Comparison of ENCODE assay signal across 8 cellular contexts in the genomic region with DNA sequence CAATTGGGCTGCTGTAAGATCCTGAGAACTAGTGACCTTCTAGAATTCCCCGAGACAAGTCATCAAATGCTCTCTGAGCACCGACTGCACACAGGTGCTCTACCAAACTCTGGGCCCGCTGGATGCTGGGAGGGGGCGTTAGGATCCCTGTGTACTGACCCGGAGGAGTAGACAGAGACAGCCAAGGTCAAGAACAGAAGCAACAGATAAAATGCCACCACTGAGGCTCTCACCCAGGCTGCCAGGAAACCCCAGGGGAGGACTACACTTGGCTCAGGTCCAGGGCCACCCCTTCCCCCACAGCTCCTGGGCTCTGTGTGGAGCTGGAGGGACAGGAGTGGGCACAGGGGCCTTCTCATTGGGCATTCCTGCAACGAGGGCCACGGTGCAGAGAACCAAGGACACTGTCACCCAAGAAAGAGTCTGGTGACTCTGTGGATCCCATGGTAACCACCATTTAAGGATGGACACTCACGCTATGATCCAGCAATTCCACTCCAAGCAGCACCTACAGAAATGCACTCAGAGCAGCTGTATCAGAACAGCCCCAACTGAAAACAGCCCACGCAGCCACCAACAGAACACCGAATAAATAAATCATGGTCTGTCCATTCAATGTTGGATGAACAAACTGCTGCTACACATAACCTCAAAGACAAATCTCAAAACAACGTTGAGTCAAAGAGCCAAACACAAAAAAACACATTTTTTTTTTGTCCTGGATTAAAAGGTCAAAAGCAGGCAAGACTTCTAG. TPM values are rescaled to one million over a fixed set of nuclear protein-coding genes. Genes with fewer than 3 reads are reported as not detected.
DNase-seq lines count a peak whose midpoint lies in the region; TF ChIP-seq lines count a peak whose summit lies in the region.

No MANE protein-coding gene starts in this region.

- H3K79me2 ChIP-seq in H9 (ENCODE audit: insufficient read depth, low read length), result peaks cover 22% of the 10 kb centered on the region; the same call in 1 of the 2 replicates

- no peak overlapping the region for H3K23ac ChIP-seq in H9 (ENCODE audit: insufficient read length, low read depth, low read length)

- H3K27me3 ChIP-seq in HUES64 (ENCODE audit: insufficient read depth, low read length) (no peaks in the 10 kb centered on the region), testis (no peaks in the 10 kb centered on the region), H9 (ENCODE audit: insufficient read depth, low read length) (no peaks in the 10 kb centered on the region)

- H2BK12ac ChIP-seq in H9 (ENCODE audit: insufficient read length, low read depth, low read length), result no peak overlapping the region

- H3K14ac ChIP-seq in H9 (ENCODE audit: insufficient read depth, low read length), result no peak overlapping the region; the same call in 1 of the 2 replicates

- H4K8ac ChIP-seq in H9 (replicated peaks; ENCODE audit: insufficient read length, low read depth, low read length), result no peak overlapping the region

- H3K23me2 ChIP-seq in H9 (ENCODE audit: insufficient read length, low read depth, low read length, poor library complexity, severe bottlenecking), result no peaks in the 10 kb centered on the region

- H3K36me3 ChIP-seq in HUES64 (ENCODE audit: insufficient read depth, low read length), result no peaks in the 10 kb centered on the region
- H3K36me3 ChIP-seq in testis (ENCODE audit: low read depth, missing control alignments), result no peaks in the 10 kb centered on the region

- H3K9me3 Mint-ChIP-seq in activated naive CD4-positive, alpha-beta T cell treated with anti-CD3 and anti-CD28 coated beads for 36 hours, result no peaks in the 10 kb centered on the region
- no peaks in the 10 kb centered on the region for H3K9me3 Mint-ChIP-seq in chondrocyte (ENCODE audit: low read depth)
- H3K9me3 Mint-ChIP-seq in H9, result no peaks in the 10 kb centered on the region

- peaks cover 6% of the 10 kb centered on the region for H3K79me1 ChIP-seq in H9 (ENCODE audit: insufficient read depth, low read depth, low read length, poor library complexity, severe bottlenecking)

- CTCF ChIA-PET in activated naive CD4-positive, alpha-beta T cell treated with anti-CD3 and anti-CD28 coated beads for 36 hours (lab: Charles Lee), result no interaction called here

- no peak overlapping the region for H4K5ac ChIP-seq in H9 (ENCODE audit: insufficient read length, low read depth, low read length)

- H3K4ac ChIP-seq in H9 (ENCODE audit: low read depth, low read length), result no peak overlapping the region

- H3K4me3 ChIP-seq in HUES64 (ENCODE audit: low read length), result no peak overlapping the region
- H3K4me3 ChIP-seq in testis, result no peak overlapping the region

- no peak overlapping the region for H3K18ac ChIP-seq in H9 (ENCODE audit: insufficient read length, low read depth, low read length)

- peaks cover 3% of the 10 kb centered on the region for H3K36me3 Mint-ChIP-seq in activated naive CD4-positive, alpha-beta T cell treated with anti-CD3 and anti-CD28 coated beads for 36 hours (ENCODE audit: low read depth)
- no peaks in the 10 kb centered on the region for H3K36me3 Mint-ChIP-seq in chondrocyte (ENCODE audit: low read depth)
- peaks cover 0 to 4% (median 0%) of the 10 kb centered on the region in 3 experiments; a peak in 2 of 7 replicates for H3K36me3 Mint-ChIP-seq in H9 (ENCODE audit: insufficient read depth in 1 of 3, low read depth in 3 of 3)

- peak overlapping the region; percentile 82 for H3K27ac Mint-ChIP-seq in activated naive CD4-positive, alpha-beta T cell treated with anti-CD3 and anti-CD28 coated beads for 36 hours
- H3K27ac Mint-ChIP-seq in chondrocyte (ENCODE audit: unreplicated experiment) (peak overlapping the region; percentile 1), H9 (no peak overlapping the region; a peak in 1 of 7 replicates)

- no peak overlapping the region for H2BK15ac ChIP-seq in H9 (ENCODE audit: low read depth, low read length)

- intact Hi-C loops in activated naive CD4-positive, alpha-beta T cell treated with anti-CD3 and anti-CD28 coated beads for 36 hours (cut with micrococcal nuclease), result loop anchor here (1.0 to 5.0 kb wide), 5 partner anchors 39 to 512 kb away; partner anchors contain the start of genes HAUS8, MED26, MYO9B and SMIM7
- intact Hi-C loops in testis (cut with DNase I; ENCODE audit: low total_unique reads), result no loop called here

- no peak overlapping the region for H4K91ac ChIP-seq in H9 (ENCODE audit: insufficient read length, low read depth, low read length)

- WGBS in HUES64, result 91% methylated on average over 11 of the region's 11 CpGs
- WGBS in testis, 2 donors, result 41 to 53% methylated on average over 5 to 11 of the region's 11 CpGs
- WGBS in H9 (ENCODE audit: extremely low coverage, insufficient read length, low lambda C conversion rate), result no CpG with 5 or more reads among the region's 11 CpGs

- DNase-seq in activated naive CD4-positive, alpha-beta T cell treated with anti-CD3 and anti-CD28 coated beads for 36 hours, result no peak
- DNase-seq in activated naive CD4-positive, alpha-beta T cell treated with Interleukin-2 at 50 U/mL for 16 hours, result no peak
- DNase-seq in chondrocyte (ENCODE audit: low spot score) (no peak), testis (peak; percentile 65), glomerular visceral epithelial cell (ENCODE audit: extremely low spot score) (no peak), DMS53 (lab: John Stamatoyannopoulos, UW) (no peak), H9 (no peak)

- H3K9me3 ChIP-seq in HUES64 (ENCODE audit: insufficient read depth, low read depth, low read length) (no peaks in the 10 kb centered on the region), testis (no peaks in the 10 kb centered on the region), H9 (ENCODE audit: control insufficient read depth, low read depth, low read length) (no peaks in the 10 kb centered on the region)

- no peak overlapping the region for H3T11ph ChIP-seq in H9 (ENCODE audit: low read length)

- no peak overlapping the region for H3K56ac ChIP-seq in H9 (ENCODE audit: insufficient read length, low read depth, low read length)

- no peak overlapping the region for H2AFZ ChIP-seq in H9 (ENCODE audit: low read length)

- no peak overlapping the region for H2BK5ac ChIP-seq in H9 (ENCODE audit: insufficient read length, low read length)

- TF ChIP-seq POLR2A in testis (IDR thresholded peaks at IDR 0.05), result no peak

- no peaks in the 10 kb centered on the region for H3K27me3 Mint-ChIP-seq in activated naive CD4-positive, alpha-beta T cell treated with anti-CD3 and anti-CD28 coated beads for 36 hours (ENCODE audit: low read depth)
- no peaks in the 10 kb centered on the region for H3K27me3 Mint-ChIP-seq in chondrocyte (ENCODE audit: low read depth)
- no peaks in the 10 kb centered on the region for H3K27me3 Mint-ChIP-seq in H9 (ENCODE audit: low read depth)

- TF ChIP-seq CTCF in chondrocyte (IDR thresholded peaks at IDR 0.05) (no peak), testis (IDR thresholded peaks at IDR 0.05) (no peak), H9 (conservative IDR thresholded peaks at IDR 0.05) (no peak)

- H3K4me3 Mint-ChIP-seq in activated naive CD4-positive, alpha-beta T cell treated with anti-CD3 and anti-CD28 coated beads for 36 hours, result peak overlapping the region; percentile 79
- H3K4me3 Mint-ChIP-seq in chondrocyte (ENCODE audit: unreplicated experiment), result no peak overlapping the region
- H3K4me3 Mint-ChIP-seq in H9, result no peak overlapping the region

- H3K27ac ChIP-seq in HUES64 (ENCODE audit: low read depth, low read length) (0 out of 2 replicates have a peak overlapping the region, but pooled peaks have one; percentile 13), testis (peak overlapping the region in 1 of 2 donors; percentile 60), H9 (ENCODE audit: insufficient read length, low read depth, low read length) (no peak overlapping the region)

- H3K4me2 ChIP-seq in H9 (ENCODE audit: insufficient read depth, insufficient read length, low read length), result no peak overlapping the region

- H2AK5ac ChIP-seq in H9 (ENCODE audit: insufficient read length, low read length), result no peak overlapping the region

- H3K4me1 Mint-ChIP-seq in activated naive CD4-positive, alpha-beta T cell treated with anti-CD3 and anti-CD28 coated beads for 36 hours (ENCODE audit: low read depth), result peaks cover 78% of the 10 kb centered on the region
- H3K4me1 Mint-ChIP-seq in chondrocyte (ENCODE audit: low read depth) (peaks cover 73% of the 10 kb centered on the region), H9 (peaks cover 66 to 76% of the 10 kb centered on the region in 2 experiments)

- no peak overlapping the region for H2BK120ac ChIP-seq in H9 (ENCODE audit: low read depth, low read length, poor library complexity, severe bottlenecking)

- no peak overlapping the region for H2BK20ac ChIP-seq in H9 (ENCODE audit: low read depth, low read length, poor library complexity, severe bottlenecking)

- no peak overlapping the region for H3K9ac ChIP-seq in HUES64 (ENCODE audit: low read depth, low read length)
- H3K9ac ChIP-seq in H9 (ENCODE audit: extremely low read depth, insufficient read length, low read length), result no peak overlapping the region

- no peaks in the 10 kb centered on the region for H4K20me1 ChIP-seq in H9 (ENCODE audit: control insufficient read depth, insufficient read depth, insufficient read length)

- H3K4me1 ChIP-seq in HUES64 (ENCODE audit: insufficient read depth, low read length) (peaks cover 49% of the 10 kb centered on the region), testis (peaks cover 61% of the 10 kb centered on the region), H9 (ENCODE audit: insufficient read depth, low read length) (peaks cover 20% of the 10 kb centered on the region)

RNA-seq across cellular contexts. Expression of gene SLC35E1, which starts 16.8 kb away (rescaled TPM):
- total RNA-seq in activated naive CD4-positive, alpha-beta T cell treated with anti-CD3 and anti-CD28 coated beads for 36 hours, result 10 to 100 TPM; 21.7 to 22.1 TPM
- 18.7 TPM for polyA plus RNA-seq in HUES64 (2013, experiment 1 of 2)
- 18.1 TPM for polyA plus RNA-seq in HUES64 (2013, experiment 2 of 2)
- 68.1 to 70.0 TPM (median 69.2 TPM) in 3 replicates for total RNA-seq in chondrocyte
- 10 to 100 TPM; 54.0 to 56.3 TPM for total RNA-seq in testis
- polyA plus RNA-seq in testis (ENCODE audit: insufficient read depth, low read depth, low replicate concordance), result 20.3 TPM
- 34.0 and 35.8 TPM in 2 replicates for total RNA-seq in H9 (2021)

RNA-seq across cellular contexts. Expression of gene MED26, which starts 39.0 kb away (rescaled TPM):
- 10 to 100 TPM; 11.3 to 11.9 TPM for total RNA-seq in activated naive CD4-positive, alpha-beta T cell treated with anti-CD3 and anti-CD28 coated beads for 36 hours
- polyA plus RNA-seq in HUES64 (2013, experiment 1 of 2), result 8.4 TPM
- 7.7 TPM for polyA plus RNA-seq in HUES64 (2013, experiment 2 of 2)
- total RNA-seq in chondrocyte (8.7 to 10.6 TPM (median 8.8 TPM) in 3 replicates), testis (10 to 100 TPM; 66.1 to 66.5 TPM), H9 (2021) (11.4 and 13.0 TPM in 2 replicates)
- polyA plus RNA-seq in testis (ENCODE audit: insufficient read depth, low read depth, low replicate concordance), result 80.8 TPM

RNA-seq across cellular contexts. Expression of gene CHERP, which starts 46.8 kb away (rescaled TPM):
- 10 to 100 TPM; 54.4 to 54.7 TPM for total RNA-seq in activated naive CD4-positive, alpha-beta T cell treated with anti-CD3 and anti-CD28 coated beads for 36 hours
- polyA plus RNA-seq in HUES64 (2013, experiment 1 of 2), result 49.3 TPM
- 46.5 TPM for polyA plus RNA-seq in HUES64 (2013, experiment 2 of 2)
- 30.1 to 35.2 TPM (median 32.6 TPM) in 3 replicates for total RNA-seq in chondrocyte
- 10 to 100 TPM; 46.5 to 51.3 TPM for total RNA-seq in testis
- 49.3 TPM for polyA plus RNA-seq in testis (ENCODE audit: insufficient read depth, low read depth, low replicate concordance)
- 92.2 and 101 TPM in 2 replicates for total RNA-seq in H9 (2021)

Comparison
In these comparisons a context has a peak if more than half of its experiments do, and no peak if none do; other contexts are left out.
1. H3K27ac Mint-ChIP-seq: peak in activated naive CD4-positive, alpha-beta T cell treated with anti-CD3 and anti-CD28 coated beads for 36 hours (single experiment) and chondrocyte (single experiment); none in H9 (0 of 3).